In the genomic region with DNA sequence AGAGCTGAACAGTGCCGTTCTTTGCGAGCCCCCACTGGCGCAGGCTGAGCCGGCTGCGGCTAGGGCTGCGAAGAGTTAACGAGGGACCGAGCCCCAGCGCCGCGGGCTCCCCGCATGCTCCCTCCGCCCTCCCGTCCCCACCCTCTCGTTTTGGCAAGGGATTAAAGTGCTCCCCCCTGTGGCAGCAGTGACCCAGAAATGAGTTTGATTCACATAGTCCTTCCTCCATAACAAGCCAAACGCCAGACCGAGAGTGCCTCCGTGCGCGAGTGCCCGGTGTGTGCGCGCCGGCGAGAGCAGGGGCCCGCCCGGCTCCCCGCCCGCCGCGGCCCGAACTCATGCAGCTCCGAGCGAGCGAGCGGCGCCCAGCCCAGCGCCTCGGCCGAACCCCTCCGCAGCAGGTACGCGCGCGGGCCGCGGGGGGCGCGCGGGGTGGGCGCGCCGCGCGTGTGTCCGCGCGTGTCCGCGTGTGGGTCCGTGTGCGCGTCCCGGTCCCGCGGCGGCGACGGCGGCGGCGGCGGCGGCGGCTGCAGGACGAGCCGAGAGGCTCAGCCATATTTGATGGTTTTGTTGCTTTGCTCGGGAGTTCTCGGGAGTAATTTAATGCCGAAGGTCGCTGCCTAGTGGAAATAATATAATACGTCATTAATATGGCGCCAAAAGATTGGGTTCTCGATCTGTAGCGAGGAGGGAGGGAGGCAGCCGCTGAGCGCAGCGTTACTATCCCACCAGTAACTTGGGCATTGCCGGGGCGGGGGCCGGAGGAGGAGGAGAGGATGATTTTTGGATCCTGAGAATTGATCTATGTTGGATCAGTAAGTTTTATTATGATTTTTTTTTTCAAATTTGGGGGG, we compare ENCODE assay signal across 8 cellular contexts. TPM values are rescaled to one million over a fixed set of nuclear protein-coding genes. Genes with fewer than 3 reads are reported as not detected.
A peak's percentile ranks its signal among the peaks of the same experiment; 100 is the strongest.
DNase-seq lines count a peak whose midpoint lies in the region; ATAC-seq, FAIRE-seq and TF ChIP-seq lines count a peak whose summit lies in the region.

A gene (plus strand): TSS at position 224 of the 854 bp plus-strand sequence. CDS start 22,059 bp downstream, outside the sequence.

- H3K4me3 ChIP-seq in adrenal gland = peak within 1 kb of the TSS; percentile 67 to 98 (median 92)
- H3K4me3 ChIP-seq in heart right ventricle = peak within 1 kb of the TSS; percentile 63 to 98 (median 85)
- H3K4me3 ChIP-seq in upper lobe of right lung = peak within 1 kb of the TSS; percentile 85

- H3K9me3 ChIP-seq in adrenal gland (replicated peaks in 1 of 3) = no peaks in the 10 kb centered on the region
- H3K9me3 ChIP-seq in heart right ventricle = no peaks in the 10 kb centered on the region
- no peaks in the 10 kb centered on the region for H3K9me3 ChIP-seq in upper lobe of right lung

- FAIRE-seq in GM12892 (lab: Jason Lieb, UNC) = peak; percentile 91

- CTCF ChIA-PET in T-cell (lab: Charles Lee) = interaction anchor here (0.7 to 1.6 kb wide), 6 partner anchors 9 to 338 kb away, joined by 3 to 9 read pairs (median 4); no protein-coding TSS in a partner anchor

- peak; percentile 56; the same call in 1 of the 2 replicates for TF ChIP-seq POLR2A in GM12892 (IDR thresholded peaks at IDR 0.05; ENCODE audit: low read depth, low read length)
- TF ChIP-seq POLR2A in adrenal gland (IDR thresholded peaks at IDR 0.05) = peak; percentile 83 to 93

- H3K36me3 Mint-ChIP-seq in T-cell = no peaks in the 10 kb centered on the region

- no peaks in the 10 kb centered on the region for H3K27me3 ChIP-seq in adrenal gland
- no peaks in the 10 kb centered on the region for H3K27me3 ChIP-seq in heart right ventricle
- H3K27me3 ChIP-seq in upper lobe of right lung = no peaks in the 10 kb centered on the region

- no peaks in the 10 kb centered on the region for H3K36me3 ChIP-seq in adrenal gland (replicated peaks in 1 of 2)
- no peaks in the 10 kb centered on the region for H3K36me3 ChIP-seq in heart right ventricle
- no peaks in the 10 kb centered on the region for H3K36me3 ChIP-seq in upper lobe of right lung

- intact Hi-C loops in adrenal gland (cut with DNase I) (loop anchor here (5.0 to 10.0 kb wide), 6 partner anchors 48 to 357 kb away; no protein-coding TSS in a partner anchor), heart right ventricle (cut with DNase I) (loop anchor here in 9 of 10 donors (2.0 to 10.0 kb wide), 17 partner anchors 38 to 617 kb away; a partner anchor contains a TSS), posterior vena cava (cut with DNase I) (loop anchor here (5.0 to 10.0 kb wide), 6 partner anchors 145 to 355 kb away; no protein-coding TSS in a partner anchor), upper lobe of right lung (cut with DNase I) (loop anchor here (10.0 kb wide), 1 partner anchor 235 kb away; no protein-coding TSS in a partner anchor)

- H3K9me3 Mint-ChIP-seq in T-cell = no peaks in the 10 kb centered on the region

- TF ChIP-seq CTCF in adrenal gland (IDR thresholded peaks at IDR 0.05) (peak; percentile 35 to 77 (median 62)), heart right ventricle (IDR thresholded peaks at IDR 0.05) (peak; percentile 35 to 76 (median 57)), upper lobe of right lung (IDR thresholded peaks at IDR 0.05) (peak; percentile 57)

- H3K27me3 Mint-ChIP-seq in T-cell = no peaks in the 10 kb centered on the region

- WGBS in adrenal gland, 4 donors = 0 to 1% (median 0%) methylated on average over 23 to 91 of the region's 91 CpGs
- 0% methylated on average over 51 to 91 of the region's 91 CpGs for WGBS in heart right ventricle, 2 donors

- peak within 1 kb of the TSS; percentile 94 to 98 (median 96) for H3K27ac ChIP-seq in adrenal gland
- H3K27ac ChIP-seq in heart right ventricle = peak within 1 kb of the TSS; percentile 88 to 98 (median 95)
- peak within 1 kb of the TSS; percentile 94 for H3K27ac ChIP-seq in upper lobe of right lung

- POLR2A ChIA-PET in T-cell (lab: Charles Lee) = interaction anchor here (0.7 to 1.0 kb wide), 3 partner anchors 14 to 351 kb away, joined by 4 to 13 read pairs (median 12); no protein-coding TSS in a partner anchor

- peak within 1 kb of the TSS; percentile 96 to 100 (median 96) for H3K4me3 Mint-ChIP-seq in T-cell

- DNase-seq in GM12892 (ENCODE audit: insufficient read length) = peak; percentile 68
- peak; percentile 61 for DNase-seq in NCI-H1436 treated with DMSO at 0.1 percent for 48 hours (lab: John Stamatoyannopoulos, UW)
- peak; percentile 80 to 93 (median 89) for DNase-seq in T-cell
- peak; percentile 93 to 98 (median 95) for DNase-seq in adrenal gland
- peak; percentile 86 to 94 for DNase-seq in heart right ventricle
- DNase-seq in posterior vena cava (ENCODE audit: low spot score) = peak; percentile 96
- peak; percentile 94 for DNase-seq in upper lobe of right lung

- H3K4me1 Mint-ChIP-seq in T-cell = peaks cover 17 to 20% (median 19%) of the 10 kb centered on the region in 3 donors

- peak; percentile 46 for ATAC-seq in HG02852 (IDR thresholded peaks at IDR 0.05; ENCODE audit: unreplicated experiment)
- peak; percentile 62 to 69 (median 64) for ATAC-seq in T-cell (replicated peaks in 1 of 4)
- ATAC-seq in heart right ventricle = peak; percentile 66 to 86 (median 74)
- peak; percentile 88 for ATAC-seq in upper lobe of right lung

- peaks cover 2 to 12% of the 10 kb centered on the region in 2 donors for H3K4me1 ChIP-seq in adrenal gland (replicated peaks in 1 of 2)
- H3K4me1 ChIP-seq in heart right ventricle = peaks cover 0 to 18% (median 12%) of the 10 kb centered on the region in 9 donors
- H3K4me1 ChIP-seq in upper lobe of right lung = peaks cover 4% of the 10 kb centered on the region

- peak within 1 kb of the TSS; percentile 97 to 98 for H3K27ac Mint-ChIP-seq in T-cell

RNA-seq across cellular contexts. Expression of the gene that starts here (rescaled TPM):
- polyA plus RNA-seq in GM12892 (2012; ENCODE audit: missing spikeins) = 10.5 TPM
- total RNA-seq in T-cell = 10 to 100 TPM; 51.3 to 63.0 (median 56.6) TPM
- total RNA-seq in adrenal gland = 10 to 100 TPM; 25.9 to 66.7 (median 40.2) TPM
- polyA plus RNA-seq in adrenal gland = 10 to 100 TPM; 18.4 to 31.1 (median 30.8) TPM
- total RNA-seq in heart right ventricle = 10 to 100 TPM; 19.4 to 32.3 (median 23.5) TPM
- 10 to 100 TPM; 12.1 to 25.5 TPM for polyA plus RNA-seq in heart right ventricle
- total RNA-seq in posterior vena cava = 10 to 100 TPM; 36.6 to 46.1 TPM
- total RNA-seq in upper lobe of right lung = 41.7 TPM

Comparison
In these comparisons a context has a peak if more than half of its experiments do, and no peak if none do; other contexts are left out.
1. Peak in every context shown above with its lines: DNase-seq, ATAC-seq, H3K4me3 ChIP-seq and H3K27ac ChIP-seq.